ENCODE assay signal across 9 cellular contexts in the genomic region with DNA sequence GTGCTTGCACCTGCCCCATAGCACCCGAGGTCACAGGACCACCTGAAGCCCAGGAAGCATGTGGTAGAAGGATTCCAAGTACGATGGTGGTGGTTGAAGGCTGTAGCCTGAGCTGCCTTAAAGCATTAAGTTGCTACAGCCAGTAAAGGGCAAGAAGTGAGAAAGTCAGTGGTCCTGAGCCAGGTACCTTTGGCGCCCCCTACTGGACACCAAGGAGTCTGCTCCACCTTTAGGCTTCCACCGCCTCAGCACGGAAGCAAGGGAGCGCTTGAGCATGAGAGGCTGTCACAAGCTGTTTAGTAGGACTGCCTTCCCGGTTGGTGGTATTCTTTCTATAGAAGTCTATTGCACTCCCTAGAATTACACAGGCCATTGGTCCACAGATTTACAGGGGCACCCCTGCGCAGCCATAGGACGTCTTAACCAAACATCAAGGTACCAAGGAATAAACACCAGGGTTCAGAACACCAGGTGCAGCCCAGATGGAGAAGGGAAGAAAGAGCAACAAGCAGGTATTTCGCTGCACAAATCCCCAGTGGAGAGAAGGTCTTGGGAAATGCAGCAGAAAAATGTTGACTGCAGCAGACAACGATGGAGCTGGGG. TPM values are rescaled to one million over a fixed set of nuclear protein-coding genes. Genes with fewer than 3 reads are reported as not detected.
DNase-seq lines count a peak whose midpoint lies in the region; ATAC-seq and TF ChIP-seq lines count a peak whose summit lies in the region.
"Had no signal": no experiment of that assay in that cellular context is flagged by ENCODE, and none has a peak within 500 bp of the region (broad histone marks: within the 10 kb centered on the region; RNA-seq: fewer than 3 reads in every experiment).

No MANE protein-coding gene starts in this region.

- no peaks in the 10 kb centered on the region for H3K9me3 ChIP-seq in tibial nerve

- no peak overlapping the region for H3K4me3 Mint-ChIP-seq in activated T-cell treated with anti-CD3 and anti-CD28 coated beads, Interleukin-2, amount 50 U/mL, for 24 hours

- H3K36me3 ChIP-seq in tibial nerve = no peaks in the 10 kb centered on the region

- peaks cover 7% of the 10 kb centered on the region for H3K4me1 Mint-ChIP-seq in activated T-cell treated with anti-CD3 and anti-CD28 coated beads, Interleukin-2, amount 50 U/mL, for 24 hours (ENCODE audit: low read depth)

- peaks cover 75% of the 10 kb centered on the region for H3K27me3 Mint-ChIP-seq in activated T-cell treated with anti-CD3 and anti-CD28 coated beads, Interleukin-2, amount 50 U/mL, for 24 hours

- peaks cover 0 to 32% of the 10 kb centered on the region in 2 donors for H3K27me3 ChIP-seq in tibial nerve

- WGBS in tibial nerve, 2 donors = 34 to 41% methylated on average over 10 to 11 of the region's 11 CpGs

- H3K4me3 ChIP-seq in fibroblast of the aortic adventitia (ENCODE audit: low read depth, low read length) (no peak overlapping the region), tibial nerve (no peak overlapping the region)

- TF ChIP-seq CTCF in fibroblast of the aortic adventitia (IDR thresholded peaks at IDR 0.05; ENCODE audit: insufficient read depth, low read length) = peak; percentile 65
- TF ChIP-seq CTCF in tibial nerve (IDR thresholded peaks at IDR 0.05) = peak; percentile 47 to 74 (median 59)

- peaks cover 0 to 32% (median 14%) of the 10 kb centered on the region in 4 donors for H3K4me1 ChIP-seq in tibial nerve

- H3K27ac Mint-ChIP-seq in activated T-cell treated with anti-CD3 and anti-CD28 coated beads, Interleukin-2, amount 50 U/mL, for 24 hours = no peak overlapping the region

- no peak for TF ChIP-seq POLR2A in tibial nerve (IDR thresholded peaks at IDR 0.05)

- ATAC-seq in HG02970 (IDR thresholded peaks at IDR 0.05; ENCODE audit: low FRiP score, unreplicated experiment) = peak; percentile 69
- ATAC-seq in GM21528 (IDR thresholded peaks at IDR 0.05; ENCODE audit: low FRiP score, unreplicated experiment) = no peak

- TF ChIP-seq EP300 in tibial nerve (IDR thresholded peaks at IDR 0.05) = no peak

- DNase-seq in DMS 273 treated with DMSO at 0.1 percent for 48 hours (lab: John Stamatoyannopoulos, UW) (peak; percentile 44), NOMO-1 (lab: John Stamatoyannopoulos, UW; ENCODE audit: unreplicated experiment in 2 of 2) (peak; percentile 40 to 60), fibroblast of the aortic adventitia (ENCODE audit: low read depth) (peak; percentile 24), occipital lobe (lab: John Stamatoyannopoulos, UW) (peak; percentile 39), tibial nerve (ENCODE audit: low spot score in 2 of 2) (peak in 1 of 2 donors; percentile 18)
- DNase-seq in activated T-cell treated with anti-CD3 and anti-CD28 coated beads, Interleukin-2, amount 50 U/mL, for 24 hours = peak; percentile 62

- no peaks in the 10 kb centered on the region for H3K36me3 Mint-ChIP-seq in activated T-cell treated with anti-CD3 and anti-CD28 coated beads, Interleukin-2, amount 50 U/mL, for 24 hours (ENCODE audit: low read depth)

- no peaks in the 10 kb centered on the region for H3K9me3 Mint-ChIP-seq in activated T-cell treated with anti-CD3 and anti-CD28 coated beads, Interleukin-2, amount 50 U/mL, for 24 hours

- H3K27ac ChIP-seq in tibial nerve = no peak overlapping the region

RNA-seq across cellular contexts. Expression of a gene that starts 2.2 kb away (rescaled TPM):
- total RNA-seq in fibroblast of the aortic adventitia (ENCODE audit: low replicate concordance) = not detected in 2 replicates
- 11.2 TPM for total RNA-seq in occipital lobe
- total RNA-seq in tibial nerve = 10 to 100 TPM; 17.5 to 35.1 (median 22.9) TPM
- total RNA-seq: T-helper 2 cell treated with Interferon-gamma antibody and Interleukin-4, amounts not matched to agents 100 ng/mL and 5 ng/mL, for 36 hours had no signal

Comparison
In these comparisons a context has a peak if more than half of its experiments do, and no peak if none do; other contexts are left out.
1. RNA of a gene that starts 2.2 kb away (total RNA-seq): 17.5 to 35.1 TPM in tibial nerve and 11.2 TPM in occipital lobe (single experiment); not detected in fibroblast of the aortic adventitia; every median in the first group is over 10 times any median in the second.